ENCODE assay signal across 31 cellular contexts in the genomic region with DNA sequence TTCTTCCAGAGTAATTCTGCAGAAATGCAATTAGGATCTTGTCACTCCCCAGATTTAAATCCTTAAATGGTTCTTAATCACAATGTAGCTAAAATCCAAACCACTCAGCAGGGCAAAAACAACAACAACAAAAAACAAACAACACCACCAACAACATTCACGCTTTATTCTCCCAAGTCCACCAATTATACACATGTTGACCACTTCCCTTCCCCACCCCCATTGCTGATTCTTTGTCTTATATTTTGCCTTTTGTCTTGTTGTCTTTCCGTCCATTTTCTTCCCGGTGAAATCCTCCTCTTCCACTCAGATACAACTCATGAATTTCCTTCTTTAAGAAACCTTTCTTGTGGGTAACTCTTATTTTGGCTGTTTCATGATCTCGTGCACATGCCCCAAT.
"Had no signal": no experiment of that assay in that cellular context is flagged by ENCODE, and none has a peak within 500 bp of the region (broad histone marks: within the 10 kb centered on the region; RNA-seq: fewer than 3 reads in every experiment).

No MANE protein-coding gene starts in this region.

- H3K36me3 ChIP-seq: MG63 had no signal

- H3K9me3 ChIP-seq: MG63 had no signal

- H3K4me3 ChIP-seq: MG63 had no signal

- DNase-seq: Karpas-422, Kasumi-1, MG63, MM.1S, MV-4-11, NCI-H1048, NCI-H1092, NCI-H1092 treated with DMSO at 0.1 percent for 48 hours, NCI-H1105, NCI-H1105 treated with DMSO at 0.1 percent for 48 hours, NCI-H1417, NCI-H1417 treated with DMSO at 0.1 percent for 48 hours, NCI-H1436, NCI-H1436 treated with DMSO at 0.1 percent for 48 hours, NCI-H146, NCI-H1694, NCI-H187, NCI-H187 treated with DMSO at 0.1 percent for 48 hours, NCI-H1930, NCI-H2029, NCI-H2029 treated with DMSO at 0.1 percent for 48 hours, NCI-H2081, NCI-H2081 treated with DMSO at 0.1 percent for 48 hours, NCI-H2107, NCI-H2227 treated with DMSO at 0.1 percent for 48 hours, NCI-H226, NCI-H345, NCI-H446, NCI-H446 treated with DMSO at 0.1 percent for 48 hours, NCI-H510A, NCI-H510A treated with DMSO at 0.1 percent for 48 hours had no signal
